8 cellular contexts compared by ENCODE assay signal in genomic region chr17:44354582-44355309, GRCh38. TPM values are rescaled to one million over a fixed set of nuclear protein-coding genes. Genes with fewer than 3 reads are reported as not detected.
DNase-seq lines count a peak whose midpoint lies in the region; TF ChIP-seq lines count a peak whose summit lies in the region.

No MANE protein-coding gene starts in this region.

- peaks cover 39% of the 10 kb centered on the region for H3K4me1 Mint-ChIP-seq in dendritic cell treated with granulocyte-macrophage colony-stimulating factor and Interleukin-4, amounts not matched to agents 40 ng/mL and 50 ng/mL, for 4 days (ENCODE audit: low read depth)
- H3K4me1 Mint-ChIP-seq in progenitor cell of endocrine pancreas (ENCODE audit: low read depth), result no peaks in the 10 kb centered on the region

- peak; percentile 67 for DNase-seq in activated CD4-positive, CD25-positive, alpha-beta regulatory T cell treated with anti-CD3 and anti-CD28 coated beads, Interleukin-2, amount 50 U/mL, for 72 hours
- DNase-seq in progenitor cell of endocrine pancreas (ENCODE audit: low spot score, unreplicated experiment) (peak; percentile 70), NCI-H345 (lab: John Stamatoyannopoulos, UW) (no peak), AG08395 (ENCODE audit: low spot score) (no peak), NCI-H226 (no peak), NCI-H2196 treated with DMSO at 0.1 percent for 48 hours (lab: John Stamatoyannopoulos, UW; ENCODE audit: unreplicated experiment) (no peak)

- H3K27me3 Mint-ChIP-seq in dendritic cell treated with granulocyte-macrophage colony-stimulating factor and Interleukin-4, amounts not matched to agents 40 ng/mL and 50 ng/mL, for 4 days, result peaks cover 34% of the 10 kb centered on the region
- H3K27me3 Mint-ChIP-seq in progenitor cell of endocrine pancreas, result peaks cover 7% of the 10 kb centered on the region

- intact Hi-C loops in dendritic cell treated with granulocyte-macrophage colony-stimulating factor and Interleukin-4, amounts not matched to agents 40 ng/mL and 50 ng/mL, for 4 days (cut with micrococcal nuclease), result no loop called here

- peak; percentile 61 for TF ChIP-seq CTCF in GM12872 (IDR thresholded peaks at IDR 0.05; ENCODE audit: insufficient read depth, low read depth, low read length)
- TF ChIP-seq CTCF in progenitor cell of endocrine pancreas (IDR thresholded peaks at IDR 0.05; ENCODE audit: unreplicated experiment), result peak; percentile 76

- peak overlapping the region; percentile 32 for H3K4me3 Mint-ChIP-seq in dendritic cell treated with granulocyte-macrophage colony-stimulating factor and Interleukin-4, amounts not matched to agents 40 ng/mL and 50 ng/mL, for 4 days
- H3K4me3 Mint-ChIP-seq in progenitor cell of endocrine pancreas (ENCODE audit: low read depth), result no peak overlapping the region

- H3K27ac Mint-ChIP-seq in dendritic cell treated with granulocyte-macrophage colony-stimulating factor and Interleukin-4, amounts not matched to agents 40 ng/mL and 50 ng/mL, for 4 days, result no peak overlapping the region
- no peak overlapping the region for H3K27ac Mint-ChIP-seq in progenitor cell of endocrine pancreas

- H3K36me3 Mint-ChIP-seq in dendritic cell treated with granulocyte-macrophage colony-stimulating factor and Interleukin-4, amounts not matched to agents 40 ng/mL and 50 ng/mL, for 4 days (ENCODE audit: low read depth), result peaks cover 37% of the 10 kb centered on the region
- peaks cover 11% of the 10 kb centered on the region for H3K36me3 Mint-ChIP-seq in progenitor cell of endocrine pancreas (ENCODE audit: insufficient read depth)

- H3K9me3 Mint-ChIP-seq in dendritic cell treated with granulocyte-macrophage colony-stimulating factor and Interleukin-4, amounts not matched to agents 40 ng/mL and 50 ng/mL, for 4 days, result no peaks in the 10 kb centered on the region
- H3K9me3 Mint-ChIP-seq in progenitor cell of endocrine pancreas (ENCODE audit: low read depth), result no peaks in the 10 kb centered on the region

RNA-seq across cellular contexts. Expression of gene FAM171A2, which starts 8.9 kb away (rescaled TPM):
- 39.9 and 42.5 TPM in 2 replicates for total RNA-seq in progenitor cell of endocrine pancreas

RNA-seq across cellular contexts. Expression of gene GRN, which starts 9.6 kb away (rescaled TPM):
- total RNA-seq in progenitor cell of endocrine pancreas, result 97.9 and 99.7 TPM in 2 replicates

RNA-seq across cellular contexts. Expression of gene SLC25A39, which starts 30.1 kb away (rescaled TPM):
- total RNA-seq in progenitor cell of endocrine pancreas, result 129 and 139 TPM in 2 replicates

RNA-seq across cellular contexts. Expression of gene ITGA2B, which starts 34.7 kb away (rescaled TPM):
- total RNA-seq in progenitor cell of endocrine pancreas, result 1.2 and 2.6 TPM in 2 replicates

RNA-seq across cellular contexts. Expression of gene RUNDC3A, which starts 46.3 kb away (rescaled TPM):
- 8.4 and 9.3 TPM in 2 replicates for total RNA-seq in progenitor cell of endocrine pancreas

Comparison
In these comparisons a context has a peak if more than half of its experiments do, and no peak if none do; other contexts are left out.
1. DNase-seq: peak in activated CD4-positive, CD25-positive, alpha-beta regulatory T cell treated with anti-CD3 and anti-CD28 coated beads, Interleukin-2, amount 50 U/mL, for 72 hours (single experiment) and progenitor cell of endocrine pancreas (single experiment); none in NCI-H345 (single experiment), AG08395 (single experiment), NCI-H226 (single experiment) and NCI-H2196 treated with DMSO at 0.1 percent for 48 hours (single experiment).